11 cellular contexts compared by ENCODE assay signal in the genomic region with DNA sequence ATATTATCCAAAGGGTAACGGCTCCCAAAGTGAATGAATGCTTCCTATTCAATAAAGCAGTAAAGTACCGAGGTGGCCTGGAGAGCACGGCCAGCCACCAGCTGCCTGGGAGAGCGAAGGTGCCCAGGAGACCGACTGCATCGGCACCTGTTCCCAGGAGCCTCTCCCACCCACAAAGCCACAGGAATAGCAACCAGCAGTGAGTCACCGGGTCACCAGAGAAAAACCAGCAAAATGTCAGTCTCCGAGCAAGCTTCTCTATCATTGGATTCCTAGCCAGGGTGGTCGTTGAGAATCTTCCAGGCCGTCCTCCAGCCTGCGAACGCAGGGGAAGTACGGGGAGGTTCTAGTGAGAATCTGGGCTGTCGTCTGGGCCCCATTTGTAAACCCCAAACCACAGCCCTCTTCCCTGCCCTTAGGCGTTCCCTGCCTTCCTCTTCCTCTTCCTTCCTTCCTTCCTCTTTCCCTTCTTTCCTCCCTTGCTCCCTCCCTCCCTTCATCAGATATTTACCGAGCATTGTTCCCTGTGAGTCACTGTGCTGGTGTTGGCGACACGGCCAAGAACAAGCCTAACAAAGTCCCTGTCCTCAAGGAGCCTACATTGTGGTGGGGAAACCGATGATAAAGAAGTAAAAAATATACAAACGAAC.
DNase-seq lines count a peak whose midpoint lies in the region; ATAC-seq and TF ChIP-seq lines count a peak whose summit lies in the region.
"Had no signal": no experiment of that assay in that cellular context is flagged by ENCODE, and none has a peak within 500 bp of the region (broad histone marks: within the 10 kb centered on the region; RNA-seq: fewer than 3 reads in every experiment).

No MANE protein-coding gene starts in this region.

- peaks cover 17 to 30% of the 10 kb centered on the region in 2 donors for H3K4me1 Mint-ChIP-seq in stimulated activated naive B cell treated with anti-CD40 and anti-IgM and Interleukin-4, amounts not matched to agents 10 μg/mL and 1 μg/mL and 100 μg/mL, for 72 hours

- peaks cover 0 to 7% of the 10 kb centered on the region in 2 donors for H3K9me3 Mint-ChIP-seq in stimulated activated naive B cell treated with anti-CD40 and anti-IgM and Interleukin-4, amounts not matched to agents 10 μg/mL and 1 μg/mL and 100 μg/mL, for 72 hours

- H3K4me3 Mint-ChIP-seq in stimulated activated naive B cell treated with anti-CD40 and anti-IgM and Interleukin-4, amounts not matched to agents 10 μg/mL and 1 μg/mL and 100 μg/mL, for 72 hours: no peak overlapping the region
- H3K4me3 Mint-ChIP-seq: activated CD8-positive, alpha-beta memory T cell treated with anti-CD3 and anti-CD28 coated beads, Interleukin-2, amount 10 ng/mL, durations not matched to agents 7 days and 5 days had no signal

- H3K27ac Mint-ChIP-seq in stimulated activated naive B cell treated with anti-CD40 and anti-IgM and Interleukin-4, amounts not matched to agents 10 μg/mL and 1 μg/mL and 100 μg/mL, for 72 hours: peak overlapping the region; percentile 79
- H3K27ac Mint-ChIP-seq: activated CD8-positive, alpha-beta memory T cell treated with anti-CD3 and anti-CD28 coated beads, Interleukin-2, amount 10 ng/mL, durations not matched to agents 7 days and 5 days had no signal

- DNase-seq in HL-60 (ENCODE audit: low read depth in 1 of 2, low spot score in 1 of 2): peak; percentile 30 to 47
- DNase-seq in SJCRH30: peak; percentile 73 to 79
- peak; percentile 69 for DNase-seq in iris pigment epithelial cell (ENCODE audit: low read depth)
- no peak for DNase-seq in stimulated activated naive B cell treated with anti-CD40 and anti-IgM and Interleukin-4, amounts not matched to agents 10 μg/mL and 1 μg/mL and 100 μg/mL, for 72 hours
- no peak for DNase-seq in RPMI8226
- DNase-seq in NCI-H2227 (lab: John Stamatoyannopoulos, UW; ENCODE audit: unreplicated experiment): no peak
- DNase-seq in NCI-H1930 (lab: John Stamatoyannopoulos, UW): no peak
- no peak for DNase-seq in central memory CD4-positive, alpha-beta T cell
- DNase-seq: activated CD8-positive, alpha-beta memory T cell treated with anti-CD3 and anti-CD28 coated beads, Interleukin-2, amount 10 ng/mL, durations not matched to agents 7 days and 5 days; kidney; stimulated activated CD4-positive, alpha-beta T cell treated with anti-CD3 and anti-CD28 coated beads, Interleukin-4, amount 100 ng/mL, for 4 hours had no signal

- H3K4me3 ChIP-seq in HL-60 (replicated peaks; ENCODE audit: insufficient read depth, low read length): no peak overlapping the region
- H3K4me3 ChIP-seq in SJCRH30: peak overlapping the region; percentile 10; the same call in 1 of the 2 replicates

- H3K27me3 ChIP-seq in HL-60 (ENCODE audit: insufficient read depth, poor library complexity, severe bottlenecking) (no peaks in the 10 kb centered on the region), SJCRH30 (no peaks in the 10 kb centered on the region)

- H3K36me3 Mint-ChIP-seq in stimulated activated naive B cell treated with anti-CD40 and anti-IgM and Interleukin-4, amounts not matched to agents 10 μg/mL and 1 μg/mL and 100 μg/mL, for 72 hours: peaks cover 4 to 34% of the 10 kb centered on the region in 2 donors
- H3K36me3 Mint-ChIP-seq: activated CD8-positive, alpha-beta memory T cell treated with anti-CD3 and anti-CD28 coated beads, Interleukin-2, amount 10 ng/mL, durations not matched to agents 7 days and 5 days had no signal

- H3K36me3 ChIP-seq in SJCRH30: no peaks in the 10 kb centered on the region

- TF ChIP-seq CTCF in HL-60 (IDR thresholded peaks at IDR 0.05; ENCODE audit: insufficient read depth, low read length): no peak

- H3K27ac ChIP-seq in HL-60 (replicated peaks): no peak overlapping the region
- H3K27ac ChIP-seq in SJCRH30: peak overlapping the region; percentile 35

- no peaks in the 10 kb centered on the region for H3K9me3 ChIP-seq in SJCRH30 (replicated peaks)

- no peak for ATAC-seq in stimulated activated naive B cell treated with anti-CD40 and anti-IgM and Interleukin-4, amounts not matched to agents 10 μg/mL and 1 μg/mL and 100 μg/mL, for 72 hours (replicated peaks)
- ATAC-seq: activated CD8-positive, alpha-beta memory T cell treated with anti-CD3 and anti-CD28 coated beads, Interleukin-2, amount 10 ng/mL, durations not matched to agents 7 days and 5 days had no signal

- no peaks in the 10 kb centered on the region for H3K27me3 Mint-ChIP-seq in stimulated activated naive B cell treated with anti-CD40 and anti-IgM and Interleukin-4, amounts not matched to agents 10 μg/mL and 1 μg/mL and 100 μg/mL, for 72 hours
- H3K27me3 Mint-ChIP-seq: activated CD8-positive, alpha-beta memory T cell treated with anti-CD3 and anti-CD28 coated beads, Interleukin-2, amount 10 ng/mL, durations not matched to agents 7 days and 5 days had no signal

- H3K4me1 ChIP-seq in SJCRH30: peaks cover 19% of the 10 kb centered on the region

Comparison
In these comparisons a context has a peak if more than half of its experiments do, and no peak if none do; other contexts are left out.
1. DNase-seq: peak in HL-60 (2 of 2), SJCRH30 (2 of 2) and iris pigment epithelial cell (single experiment); none in stimulated activated naive B cell treated with anti-CD40 and anti-IgM and Interleukin-4, amounts not matched to agents 10 μg/mL and 1 μg/mL and 100 μg/mL, for 72 hours (single experiment), RPMI8226 (single experiment), NCI-H2227 (single experiment), NCI-H1930 (0 of 2) and central memory CD4-positive, alpha-beta T cell (single experiment).